ENCODE assay signal across 8 cellular contexts in genomic region chr3:195895078-195895899, GRCh38. TPM values are rescaled to one million over a fixed set of nuclear protein-coding genes. Genes with fewer than 3 reads are reported as not detected.
DNase-seq lines count a peak whose midpoint lies in the region; ATAC-seq lines count a peak whose summit lies in the region.

No MANE protein-coding gene starts in this region.

- H3K4me1 Mint-ChIP-seq in naive B cell, result peaks cover 52 to 69% (median 60%) of the 10 kb centered on the region in 3 donors

- peak overlapping the region; percentile 85 to 97 (median 94) for H3K27ac Mint-ChIP-seq in naive B cell

- peak; percentile 61 for ATAC-seq in GM18502 (IDR thresholded peaks at IDR 0.05; ENCODE audit: poor library complexity, unreplicated experiment)
- ATAC-seq in HG03103 (IDR thresholded peaks at IDR 0.05; ENCODE audit: low read depth, unreplicated experiment), result peak; percentile 54
- ATAC-seq in naive B cell (ENCODE audit: low read depth in 2 of 2), result peak; percentile 75 to 76

- H3K36me3 Mint-ChIP-seq in naive B cell, result no peaks in the 10 kb centered on the region

- H3K4me3 Mint-ChIP-seq in naive B cell, result peak overlapping the region; percentile 90 to 96 (median 94)

- in situ Hi-C loops in ACHN (cut with HindIII; ENCODE audit: low pct_ligation_motif_present, low pct_unique_long_range_greater_than_20kb, low sequenced_read_pairs), result no loop called here

- H3K27ac ChIP-seq in epithelial cell of prostate (peak overlapping the region; percentile 96), substantia nigra (ENCODE audit: low read depth, low read length, poor library complexity, severe bottlenecking) (peak overlapping the region; percentile 93)

- no peaks in the 10 kb centered on the region for H3K27me3 Mint-ChIP-seq in naive B cell

- DNase-seq in ACHN, result peak; percentile 45
- DNase-seq in NCI-H748 (lab: John Stamatoyannopoulos, UW; ENCODE audit: unreplicated experiment), result peak; percentile 63
- peak; percentile 52 for DNase-seq in activated CD8-positive, alpha-beta memory T cell treated with anti-CD3 and anti-CD28 coated beads, Interleukin-2, amount 50 U/mL, for 4 hours
- no peak for DNase-seq in epithelial cell of prostate (ENCODE audit: low read depth, low spot score)
- peak; percentile 76 for DNase-seq in naive B cell
- DNase-seq in substantia nigra (lab: John Stamatoyannopoulos, UW), result peak in 35 of 49 donors; percentile 30 to 78 (median 53)

- H3K9me3 Mint-ChIP-seq in naive B cell, result no peaks in the 10 kb centered on the region

RNA-seq across cellular contexts. Expression of gene TNK2, which starts 13.1 kb away (rescaled TPM):
- 1 to 10 TPM; 1.1 to 4.8 (median 2.3) TPM for polyA plus RNA-seq in naive B cell (ENCODE audit: low read depth in 6 of 6)
